In the genomic region with DNA sequence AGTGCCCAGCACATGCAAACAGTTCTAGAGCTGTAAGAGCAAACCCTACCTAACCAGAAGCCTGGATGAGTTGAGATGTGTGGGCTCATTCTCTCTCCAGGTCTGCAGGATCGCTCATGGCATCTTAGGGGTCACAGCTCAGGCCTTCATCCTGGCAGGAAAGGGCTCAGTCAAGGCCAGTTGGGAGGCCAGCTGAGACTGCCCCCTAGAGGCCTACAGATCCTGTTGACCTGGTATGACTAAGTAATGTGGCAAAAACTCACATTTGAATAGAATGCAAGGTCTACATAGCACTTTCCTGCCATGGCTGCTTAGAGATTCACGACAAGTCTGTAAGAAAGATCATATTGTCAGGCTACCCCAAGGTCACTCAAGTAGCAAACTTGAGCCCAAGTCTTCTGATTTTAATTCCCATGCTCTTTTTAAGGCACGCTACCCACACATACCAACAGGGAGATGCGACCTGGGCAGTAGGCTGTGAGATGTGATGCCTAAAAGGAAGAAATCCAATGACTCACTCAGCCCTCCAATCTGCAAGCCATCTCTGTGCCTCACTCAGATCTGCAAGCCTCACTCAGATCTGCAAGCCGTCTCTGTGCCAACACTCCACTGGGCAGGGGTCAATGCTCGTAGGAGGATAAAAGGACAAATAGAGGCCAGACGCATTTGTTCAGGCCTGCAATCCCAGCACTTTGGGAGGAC, we compare ENCODE assay signal across 1 cellular context.
TF ChIP-seq lines count a peak whose summit lies in the region.

No MANE protein-coding gene starts in this region.

TF ChIP-seq in K562, 482 proteins besides CTCF, POLR2A, EP300 and RAD21 (continued from another document):
- TF ChIP-seq, protein P1, sequence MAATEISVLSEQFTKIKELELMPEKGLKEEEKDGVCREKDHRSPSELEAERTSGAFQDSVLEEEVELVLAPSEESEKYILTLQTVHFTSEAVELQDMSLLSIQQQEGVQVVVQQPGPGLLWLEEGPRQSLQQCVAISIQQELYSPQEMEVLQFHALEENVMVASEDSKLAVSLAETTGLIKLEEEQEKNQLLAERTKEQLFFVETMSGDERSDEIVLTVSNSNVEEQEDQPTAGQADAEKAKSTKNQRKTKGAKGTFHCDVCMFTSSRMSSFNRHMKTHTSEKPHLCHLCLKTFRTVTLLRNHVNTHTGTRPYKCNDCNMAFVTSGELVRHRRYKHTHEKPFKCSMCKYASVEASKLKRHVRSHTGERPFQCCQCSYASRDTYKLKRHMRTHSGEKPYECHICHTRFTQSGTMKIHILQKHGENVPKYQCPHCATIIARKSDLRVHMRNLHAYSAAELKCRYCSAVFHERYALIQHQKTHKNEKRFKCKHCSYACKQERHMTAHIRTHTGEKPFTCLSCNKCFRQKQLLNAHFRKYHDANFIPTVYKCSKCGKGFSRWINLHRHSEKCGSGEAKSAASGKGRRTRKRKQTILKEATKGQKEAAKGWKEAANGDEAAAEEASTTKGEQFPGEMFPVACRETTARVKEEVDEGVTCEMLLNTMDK (IDR thresholded peaks at IDR 0.05; ENCODE audit: borderline replicate concordance, insufficient read depth, low read depth, low read length, poor library complexity, severe bottlenecking): peak; percentile 51
- TF ChIP-seq BCL6 (CRISPR knock-in tag; IDR thresholded peaks at IDR 0.05) (no peak), STAG1 (CRISPR knock-in tag; IDR thresholded peaks at IDR 0.05; ENCODE audit: borderline replicate concordance) (peak; percentile 19; the same call in 1 of the 2 replicates), CBX5 (IDR thresholded peaks at IDR 0.05; ENCODE audit: borderline replicate concordance, low read depth) (no peak), NFE2 (IDR thresholded peaks at IDR 0.05; ENCODE audit: low read depth) (peak; percentile 32; the same call in 1 of the 2 replicates), HDAC8 (tag; IDR thresholded peaks at IDR 0.05) (no peak), SRSF9 (IDR thresholded peaks at IDR 0.05; ENCODE audit: borderline replicate concordance, low read depth, low read length) (no peak), JUND (IDR thresholded peaks at IDR 0.05; ENCODE audit: borderline replicate concordance, low read depth, low read length) (peak; percentile 37; the same call in 1 of the 2 replicates), JUND (tag; IDR thresholded peaks at IDR 0.05; ENCODE audit: borderline replicate concordance, low read depth, low read length) (no peak), SMC3 (conservative IDR thresholded peaks at IDR 0.05; ENCODE audit: insufficient read depth, low read depth, low read length) (peak; percentile 42; the same call in 1 of the 2 replicates), RB1 (IDR thresholded peaks at IDR 0.05; ENCODE audit: low read depth) (peak; percentile 50; the same call in 1 of the 2 replicates)
- TF ChIP-seq, protein P2, sequence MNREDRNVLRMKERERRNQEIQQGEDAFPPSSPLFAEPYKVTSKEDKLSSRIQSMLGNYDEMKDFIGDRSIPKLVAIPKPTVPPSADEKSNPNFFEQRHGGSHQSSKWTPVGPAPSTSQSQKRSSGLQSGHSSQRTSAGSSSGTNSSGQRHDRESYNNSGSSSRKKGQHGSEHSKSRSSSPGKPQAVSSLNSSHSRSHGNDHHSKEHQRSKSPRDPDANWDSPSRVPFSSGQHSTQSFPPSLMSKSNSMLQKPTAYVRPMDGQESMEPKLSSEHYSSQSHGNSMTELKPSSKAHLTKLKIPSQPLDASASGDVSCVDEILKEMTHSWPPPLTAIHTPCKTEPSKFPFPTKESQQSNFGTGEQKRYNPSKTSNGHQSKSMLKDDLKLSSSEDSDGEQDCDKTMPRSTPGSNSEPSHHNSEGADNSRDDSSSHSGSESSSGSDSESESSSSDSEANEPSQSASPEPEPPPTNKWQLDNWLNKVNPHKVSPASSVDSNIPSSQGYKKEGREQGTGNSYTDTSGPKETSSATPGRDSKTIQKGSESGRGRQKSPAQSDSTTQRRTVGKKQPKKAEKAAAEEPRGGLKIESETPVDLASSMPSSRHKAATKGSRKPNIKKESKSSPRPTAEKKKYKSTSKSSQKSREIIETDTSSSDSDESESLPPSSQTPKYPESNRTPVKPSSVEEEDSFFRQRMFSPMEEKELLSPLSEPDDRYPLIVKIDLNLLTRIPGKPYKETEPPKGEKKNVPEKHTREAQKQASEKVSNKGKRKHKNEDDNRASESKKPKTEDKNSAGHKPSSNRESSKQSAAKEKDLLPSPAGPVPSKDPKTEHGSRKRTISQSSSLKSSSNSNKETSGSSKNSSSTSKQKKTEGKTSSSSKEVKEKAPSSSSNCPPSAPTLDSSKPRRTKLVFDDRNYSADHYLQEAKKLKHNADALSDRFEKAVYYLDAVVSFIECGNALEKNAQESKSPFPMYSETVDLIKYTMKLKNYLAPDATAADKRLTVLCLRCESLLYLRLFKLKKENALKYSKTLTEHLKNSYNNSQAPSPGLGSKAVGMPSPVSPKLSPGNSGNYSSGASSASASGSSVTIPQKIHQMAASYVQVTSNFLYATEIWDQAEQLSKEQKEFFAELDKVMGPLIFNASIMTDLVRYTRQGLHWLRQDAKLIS (CRISPR knock-in tag; IDR thresholded peaks at IDR 0.05): no peak
- TF ChIP-seq, protein P3, sequence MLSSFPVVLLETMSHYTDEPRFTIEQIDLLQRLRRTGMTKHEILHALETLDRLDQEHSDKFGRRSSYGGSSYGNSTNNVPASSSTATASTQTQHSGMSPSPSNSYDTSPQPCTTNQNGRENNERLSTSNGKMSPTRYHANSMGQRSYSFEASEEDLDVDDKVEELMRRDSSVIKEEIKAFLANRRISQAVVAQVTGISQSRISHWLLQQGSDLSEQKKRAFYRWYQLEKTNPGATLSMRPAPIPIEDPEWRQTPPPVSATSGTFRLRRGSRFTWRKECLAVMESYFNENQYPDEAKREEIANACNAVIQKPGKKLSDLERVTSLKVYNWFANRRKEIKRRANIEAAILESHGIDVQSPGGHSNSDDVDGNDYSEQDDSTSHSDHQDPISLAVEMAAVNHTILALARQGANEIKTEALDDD (IDR thresholded peaks at IDR 0.05): peak; percentile 53; the same call in 1 of the 2 replicates
